Comparison of ENCODE assay signal across 1 cellular context in the genomic region with DNA sequence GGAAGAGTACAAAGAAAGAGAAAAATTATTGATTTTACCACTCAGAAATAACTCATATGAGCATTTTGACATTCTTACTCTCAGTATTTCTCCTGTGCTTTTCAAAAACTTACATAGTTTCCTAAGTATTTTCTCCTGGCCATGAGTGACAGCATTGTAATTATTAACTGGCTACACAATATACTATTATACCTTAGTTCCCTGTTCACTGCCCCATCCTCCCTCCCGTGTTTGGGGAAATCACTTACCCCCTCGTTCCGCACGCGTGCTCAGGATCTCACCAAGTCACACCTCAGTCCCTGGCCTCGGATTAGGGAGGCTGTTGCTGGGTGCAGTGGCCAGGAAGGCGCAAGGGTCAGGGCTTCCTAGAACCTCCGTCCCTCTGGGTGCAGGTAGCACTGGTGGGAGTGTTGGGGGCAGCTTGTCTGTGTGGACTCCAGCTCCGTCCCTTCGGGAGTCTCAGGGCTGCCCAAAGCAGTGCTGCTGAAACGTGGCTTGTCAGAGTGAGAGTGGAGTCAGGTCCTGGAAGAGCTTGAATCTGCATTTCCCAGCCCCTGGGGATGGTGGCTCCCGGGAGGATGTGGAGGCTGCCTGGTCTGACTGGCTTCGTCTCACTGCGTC.
TF ChIP-seq lines count a peak whose summit lies in the region.

No MANE protein-coding gene starts in this region.

TF ChIP-seq in GM12878, 131 proteins besides CTCF, POLR2A, EP300 and RAD21:
- TF ChIP-seq NFYA (IDR thresholded peaks at IDR 0.05; ENCODE audit: borderline replicate concordance, low read depth, low read length) (no peak), POU2F2 (IDR thresholded peaks at IDR 0.05; ENCODE audit: borderline replicate concordance, low read depth, low read length) (no peak), SREBF2 (IDR thresholded peaks at IDR 0.05; ENCODE audit: low read length) (no peak), GABPA (IDR thresholded peaks at IDR 0.05; ENCODE audit: low read depth) (no peak), SUZ12 (IDR thresholded peaks at IDR 0.05; ENCODE audit: unreplicated experiment) (no peak), CREM (IDR thresholded peaks at IDR 0.05; ENCODE audit: low read depth) (no peak), CBFB (IDR thresholded peaks at IDR 0.05; ENCODE audit: low read depth) (no peak), SREBF1 (IDR thresholded peaks at IDR 0.05; ENCODE audit: low read length) (no peak), MYC (IDR thresholded peaks at IDR 0.05; ENCODE audit: insufficient read depth, insufficient read length, insufficient replicate concordance, low read length, severe bottlenecking) (no peak), CHD1 (IDR thresholded peaks at IDR 0.05; ENCODE audit: low read depth, low read length) (no peak), POLR2AphosphoS5 (IDR thresholded peaks at IDR 0.05; ENCODE audit: low read length) (no peak), SMAD1 (IDR thresholded peaks at IDR 0.05; ENCODE audit: low read depth, partially characterized antibody) (no peak), RELB (IDR thresholded peaks at IDR 0.05; ENCODE audit: low read depth) (no peak), NFXL1 (IDR thresholded peaks at IDR 0.05; ENCODE audit: borderline replicate concordance) (no peak), JUNB (IDR thresholded peaks at IDR 0.05) (no peak), CEBPZ (IDR thresholded peaks at IDR 0.05; ENCODE audit: low read depth, low read length) (no peak), PAX8 (IDR thresholded peaks at IDR 0.05) (no peak)
- TF ChIP-seq, protein P1, sequence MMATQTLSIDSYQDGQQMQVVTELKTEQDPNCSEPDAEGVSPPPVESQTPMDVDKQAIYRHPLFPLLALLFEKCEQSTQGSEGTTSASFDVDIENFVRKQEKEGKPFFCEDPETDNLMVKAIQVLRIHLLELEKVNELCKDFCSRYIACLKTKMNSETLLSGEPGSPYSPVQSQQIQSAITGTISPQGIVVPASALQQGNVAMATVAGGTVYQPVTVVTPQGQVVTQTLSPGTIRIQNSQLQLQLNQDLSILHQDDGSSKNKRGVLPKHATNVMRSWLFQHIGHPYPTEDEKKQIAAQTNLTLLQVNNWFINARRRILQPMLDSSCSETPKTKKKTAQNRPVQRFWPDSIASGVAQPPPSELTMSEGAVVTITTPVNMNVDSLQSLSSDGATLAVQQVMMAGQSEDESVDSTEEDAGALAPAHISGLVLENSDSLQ (IDR thresholded peaks at IDR 0.05) = no peak
- TF ChIP-seq, protein P2, sequence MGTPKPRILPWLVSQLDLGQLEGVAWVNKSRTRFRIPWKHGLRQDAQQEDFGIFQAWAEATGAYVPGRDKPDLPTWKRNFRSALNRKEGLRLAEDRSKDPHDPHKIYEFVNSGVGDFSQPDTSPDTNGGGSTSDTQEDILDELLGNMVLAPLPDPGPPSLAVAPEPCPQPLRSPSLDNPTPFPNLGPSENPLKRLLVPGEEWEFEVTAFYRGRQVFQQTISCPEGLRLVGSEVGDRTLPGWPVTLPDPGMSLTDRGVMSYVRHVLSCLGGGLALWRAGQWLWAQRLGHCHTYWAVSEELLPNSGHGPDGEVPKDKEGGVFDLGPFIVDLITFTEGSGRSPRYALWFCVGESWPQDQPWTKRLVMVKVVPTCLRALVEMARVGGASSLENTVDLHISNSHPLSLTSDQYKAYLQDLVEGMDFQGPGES (IDR thresholded peaks at IDR 0.05) = no peak
- TF ChIP-seq, protein P3, sequence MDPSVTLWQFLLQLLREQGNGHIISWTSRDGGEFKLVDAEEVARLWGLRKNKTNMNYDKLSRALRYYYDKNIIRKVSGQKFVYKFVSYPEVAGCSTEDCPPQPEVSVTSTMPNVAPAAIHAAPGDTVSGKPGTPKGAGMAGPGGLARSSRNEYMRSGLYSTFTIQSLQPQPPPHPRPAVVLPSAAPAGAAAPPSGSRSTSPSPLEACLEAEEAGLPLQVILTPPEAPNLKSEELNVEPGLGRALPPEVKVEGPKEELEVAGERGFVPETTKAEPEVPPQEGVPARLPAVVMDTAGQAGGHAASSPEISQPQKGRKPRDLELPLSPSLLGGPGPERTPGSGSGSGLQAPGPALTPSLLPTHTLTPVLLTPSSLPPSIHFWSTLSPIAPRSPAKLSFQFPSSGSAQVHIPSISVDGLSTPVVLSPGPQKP (IDR thresholded peaks at IDR 0.05; ENCODE audit: low read depth, low read length) = no peak
TF ChIP-seq in GM12878: peak in this region for 0.
